In genomic region chr5:153357493-153358112, GRCh38 we compare ENCODE assay signal across 1 cellular context.
TF ChIP-seq lines count a peak whose summit lies in the region.

No MANE protein-coding gene starts in this region.

TF ChIP-seq in GM12878, 131 proteins besides CTCF, POLR2A, EP300 and RAD21 (continued from another document):
- no peak for TF ChIP-seq NR2C2 (IDR thresholded peaks at IDR 0.05; ENCODE audit: borderline replicate concordance, control insufficient read depth, insufficient read length, low read depth)
- no peak for TF ChIP-seq TCF12 (IDR thresholded peaks at IDR 0.05; ENCODE audit: low read depth, low read length)
- TF ChIP-seq ZZZ3 (IDR thresholded peaks at IDR 0.05; ENCODE audit: control insufficient read depth, insufficient read length, low read depth): no peak
